ENCODE assay signal across 1 cellular context in genomic region chr19:4224470-4224869, GRCh38.
A peak's percentile ranks its signal among the peaks of the same experiment; 100 is the strongest.
TF ChIP-seq lines count a peak whose summit lies in the region.

No MANE protein-coding gene starts in this region.

TF ChIP-seq in HepG2, 621 proteins besides CTCF, POLR2A, EP300 and RAD21 (continued from another document and continues in another):
- TF ChIP-seq ARID4A (CRISPR knock-in tag; IDR thresholded peaks at IDR 0.05; ENCODE audit: borderline replicate concordance) = peak; percentile 34; the same call in 1 of the 2 replicates
- TF ChIP-seq SNRNP70 (IDR thresholded peaks at IDR 0.05; ENCODE audit: low read depth, low read length) = no peak
- TF ChIP-seq TFDP2 (CRISPR knock-in tag; IDR thresholded peaks at IDR 0.05) = no peak
- TF ChIP-seq IKZF4 (CRISPR knock-in tag; IDR thresholded peaks at IDR 0.05; ENCODE audit: borderline replicate concordance, low read depth, not compliant biosample characterization) = no peak
- no peak for TF ChIP-seq SRY (CRISPR knock-in tag; IDR thresholded peaks at IDR 0.05)
- TF ChIP-seq ZNF17 (CRISPR knock-in tag; IDR thresholded peaks at IDR 0.05) = no peak
- no peak for TF ChIP-seq ZBTB33 (CRISPR knock-in tag; IDR thresholded peaks at IDR 0.05)
- TF ChIP-seq ZNF569 (CRISPR knock-in tag; IDR thresholded peaks at IDR 0.05; ENCODE audit: borderline replicate concordance) = no peak
- TF ChIP-seq MBD4 (IDR thresholded peaks at IDR 0.05; ENCODE audit: borderline replicate concordance, low read length) = no peak
- no peak for TF ChIP-seq PREB (CRISPR knock-in tag; IDR thresholded peaks at IDR 0.05)
- TF ChIP-seq HHEX (CRISPR knock-in tag; IDR thresholded peaks at IDR 0.05) = no peak
- no peak for TF ChIP-seq ZNF30 (CRISPR knock-in tag; IDR thresholded peaks at IDR 0.05)
- no peak for TF ChIP-seq CENPT (CRISPR knock-in tag; IDR thresholded peaks at IDR 0.05; ENCODE audit: low read depth)
- peak; percentile 83 for TF ChIP-seq ZMYM3 (CRISPR knock-in tag; IDR thresholded peaks at IDR 0.05)
- no peak for TF ChIP-seq ZFP62 (CRISPR knock-in tag; IDR thresholded peaks at IDR 0.05)
- no peak for TF ChIP-seq CC2D1A (CRISPR knock-in tag; IDR thresholded peaks at IDR 0.05)
- no peak for TF ChIP-seq ZUFSP (CRISPR knock-in tag; IDR thresholded peaks at IDR 0.05; ENCODE audit: borderline replicate concordance)
- TF ChIP-seq TBX2 (CRISPR knock-in tag; IDR thresholded peaks at IDR 0.05; ENCODE audit: borderline replicate concordance) = peak; percentile 35; the same call in 1 of the 2 replicates
- no peak for TF ChIP-seq ZNF670 (CRISPR knock-in tag; IDR thresholded peaks at IDR 0.05; ENCODE audit: borderline replicate concordance)
- TF ChIP-seq NFIC (IDR thresholded peaks at IDR 0.05; ENCODE audit: low read length) = no peak
- no peak for TF ChIP-seq ZNF512B (CRISPR knock-in tag; IDR thresholded peaks at IDR 0.05; ENCODE audit: borderline replicate concordance)
- TF ChIP-seq TAF15 (IDR thresholded peaks at IDR 0.05; ENCODE audit: low read depth, low read length, poor library complexity, severe bottlenecking) = no peak
- TF ChIP-seq PBX2 (CRISPR knock-in tag; IDR thresholded peaks at IDR 0.05) = no peak
- no peak for TF ChIP-seq AGO2 (optimal IDR thresholded peaks at IDR 0.05; ENCODE audit: low read depth, low read length)
- TF ChIP-seq ZNF142 (CRISPR knock-in tag; IDR thresholded peaks at IDR 0.05) = no peak
- no peak for TF ChIP-seq KLF9 (CRISPR knock-in tag; IDR thresholded peaks at IDR 0.05; ENCODE audit: low read depth)
- TF ChIP-seq PHB2 (IDR thresholded peaks at IDR 0.05; ENCODE audit: partially characterized antibody) = no peak
